10 cellular contexts compared by ENCODE assay signal in the genomic region with DNA sequence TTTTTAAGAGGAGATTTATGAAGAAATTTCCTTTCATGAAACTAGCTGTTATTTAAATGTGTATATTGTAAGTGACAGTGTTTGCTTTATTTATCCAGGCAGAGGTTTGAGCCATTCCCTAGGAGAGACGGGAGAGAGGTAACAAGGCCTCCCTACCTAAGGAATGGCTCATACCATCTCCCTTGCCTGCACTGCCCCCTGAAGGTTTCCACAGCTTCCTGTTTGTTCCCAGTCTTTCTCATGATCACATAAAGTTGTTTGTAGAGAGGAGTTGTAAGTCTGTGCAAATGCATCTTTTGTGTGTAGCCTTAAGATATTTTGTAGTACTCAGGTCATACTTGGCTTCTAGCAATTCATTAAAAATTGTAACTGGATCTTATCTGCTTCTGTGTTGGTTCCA.
DNase-seq lines count a peak whose midpoint lies in the region; ATAC-seq, FAIRE-seq and TF ChIP-seq lines count a peak whose summit lies in the region.
"Had no signal": no experiment of that assay in that cellular context is flagged by ENCODE, and none has a peak within 500 bp of the region (broad histone marks: within the 10 kb centered on the region; RNA-seq: fewer than 3 reads in every experiment).

No MANE protein-coding gene starts in this region.

- WGBS in mesenchymal stem cell: no CpG with 5 or more reads among the region's 1 CpG

- no peak overlapping the region for H2AFZ ChIP-seq in mesenchymal stem cell (ENCODE audit: low read depth, low read length)

- no peak overlapping the region for H3K4ac ChIP-seq in mesenchymal stem cell (ENCODE audit: low read depth in 1 of 2, low read length in 2 of 2)

- intact Hi-C loops in tibial artery (cut with DNase I; ENCODE audit: low total_unique reads): no loop called here

- H3K4me1 ChIP-seq in mesenchymal stem cell (ENCODE audit: control insufficient read depth, insufficient read depth, low read depth, low read length) (no peaks in the 10 kb centered on the region), tibial artery (no peaks in the 10 kb centered on the region)

- no peak overlapping the region for H3K23ac ChIP-seq in mesenchymal stem cell (ENCODE audit: low read length in 2 of 2)

- no peak overlapping the region for H3K27ac Mint-ChIP-seq in brain
- H3K27ac Mint-ChIP-seq: activated CD4-positive, alpha-beta T cell treated with anti-CD3 and anti-CD28 coated beads for 36 hours had no signal

- H2BK12ac ChIP-seq in mesenchymal stem cell (ENCODE audit: low read length in 2 of 2): no peak overlapping the region

- H3K9ac ChIP-seq in mesenchymal stem cell (ENCODE audit: low read length): no peak overlapping the region

- TF ChIP-seq CTCF in LNCaP clone FGC (IDR thresholded peaks at IDR 0.05; ENCODE audit: control insufficient read depth, extremely low read depth, insufficient read depth) (peak; percentile 67), brain (conservative IDR thresholded peaks at IDR 0.05) (peak; percentile 19 to 50), tibial artery (IDR thresholded peaks at IDR 0.05) (no peak)

- H3K27ac ChIP-seq in mesenchymal stem cell (ENCODE audit: low read length, poor library complexity, severe bottlenecking) (no peak overlapping the region), tibial artery (no peak overlapping the region)

- no peak overlapping the region for H3K18ac ChIP-seq in mesenchymal stem cell (ENCODE audit: low read depth in 1 of 2, low read length in 2 of 2)

- H3K27me3 ChIP-seq in mesenchymal stem cell (ENCODE audit: control insufficient read depth in 1 of 2, insufficient read depth in 1 of 2, low read length in 2 of 2) (no peaks in the 10 kb centered on the region), tibial artery (no peaks in the 10 kb centered on the region)

- no peak overlapping the region for H3K4me2 ChIP-seq in mesenchymal stem cell (ENCODE audit: low read length, poor library complexity, severe bottlenecking)

- no peak overlapping the region for H2BK5ac ChIP-seq in mesenchymal stem cell (ENCODE audit: low read depth, low read length, poor library complexity, severe bottlenecking)

- no peaks in the 10 kb centered on the region for H3K4me1 Mint-ChIP-seq in brain
- H3K4me1 Mint-ChIP-seq: activated CD4-positive, alpha-beta T cell treated with anti-CD3 and anti-CD28 coated beads for 36 hours had no signal

- FAIRE-seq in RCC 7860 (lab: Jason Lieb, UNC): no peak

- H3K14ac ChIP-seq in mesenchymal stem cell (ENCODE audit: low read length in 2 of 2): no peak overlapping the region

- peak; percentile 54 for DNase-seq in ELF-1 (ENCODE audit: low read depth, low spot score)
- DNase-seq in LNCaP clone FGC (ENCODE audit: low read depth): peak; percentile 18
- DNase-seq in mesenchymal stem cell: peak; percentile 50
- DNase-seq in NCI-H1092 treated with DMSO at 0.1 percent for 48 hours (lab: John Stamatoyannopoulos, UW): no peak
- DNase-seq in RCC 7860 (ENCODE audit: low spot score): no peak
- no peak for DNase-seq in tibial artery
- DNase-seq: activated CD4-positive, alpha-beta T cell treated with anti-CD3 and anti-CD28 coated beads for 36 hours; NCI-H1694 had no signal

- no peaks in the 10 kb centered on the region for H3K79me1 ChIP-seq in mesenchymal stem cell (replicated peaks; ENCODE audit: low read length, poor library complexity, severe bottlenecking)

- H3K4me3 Mint-ChIP-seq in brain: no peak overlapping the region
- H3K4me3 Mint-ChIP-seq: activated CD4-positive, alpha-beta T cell treated with anti-CD3 and anti-CD28 coated beads for 36 hours had no signal

- no peak overlapping the region for H2BK15ac ChIP-seq in mesenchymal stem cell (ENCODE audit: low read depth, poor library complexity, severe bottlenecking)

- no peak overlapping the region for H4K91ac ChIP-seq in mesenchymal stem cell (ENCODE audit: low read length)

- no peaks in the 10 kb centered on the region for H3K36me3 ChIP-seq in mesenchymal stem cell (ENCODE audit: control insufficient read depth in 1 of 2, insufficient read depth in 2 of 2, low read depth in 1 of 2, low read length in 2 of 2)
- no peaks in the 10 kb centered on the region for H3K36me3 ChIP-seq in tibial artery

- no peak overlapping the region for H4K8ac ChIP-seq in mesenchymal stem cell (ENCODE audit: low read length)

- H3K9me3 ChIP-seq in mesenchymal stem cell (ENCODE audit: control insufficient read depth, low read length) (peaks cover 5% of the 10 kb centered on the region), tibial artery (no peaks in the 10 kb centered on the region)

- ATAC-seq in HG03469 (IDR thresholded peaks at IDR 0.05; ENCODE audit: unreplicated experiment): no peak
- ATAC-seq: activated CD4-positive, alpha-beta T cell treated with anti-CD3 and anti-CD28 coated beads for 36 hours had no signal

- no peak overlapping the region for H2BK120ac ChIP-seq in mesenchymal stem cell (ENCODE audit: low read depth, low read length)

- no peak overlapping the region for H2AK5ac ChIP-seq in mesenchymal stem cell (ENCODE audit: low read length, severe bottlenecking)

- no peak overlapping the region for H3K4me3 ChIP-seq in LNCaP clone FGC (ENCODE audit: low read depth, low read length)
- H3K4me3 ChIP-seq in mesenchymal stem cell (ENCODE audit: insufficient read depth in 1 of 2, low read depth in 1 of 2, low read length in 2 of 2): no peak overlapping the region
- no peak overlapping the region for H3K4me3 ChIP-seq in tibial artery

- no peaks in the 10 kb centered on the region for H3K36me3 Mint-ChIP-seq in brain

- no peaks in the 10 kb centered on the region for H3K27me3 Mint-ChIP-seq in brain
- H3K27me3 Mint-ChIP-seq: activated CD4-positive, alpha-beta T cell treated with anti-CD3 and anti-CD28 coated beads for 36 hours had no signal

- peaks cover 0 to 3% (median 0%) of the 10 kb centered on the region in 5 experiments for H3K9me3 Mint-ChIP-seq in brain

Comparison
In these comparisons a context has a peak if more than half of its experiments do, and no peak if none do; other contexts are left out.
1. DNase-seq: peak in ELF-1 (single experiment), LNCaP clone FGC (single experiment) and mesenchymal stem cell (single experiment); none in NCI-H1092 treated with DMSO at 0.1 percent for 48 hours (single experiment), RCC 7860 (single experiment) and tibial artery (0 of 2).
2. CTCF ChIP-seq: peak in LNCaP clone FGC (single experiment) and brain (2 of 2); none in tibial artery (0 of 2).